In genomic region chr9:95788011-95788410, GRCh38 we compare ENCODE assay signal across 16 cellular contexts.
"Had no signal": no experiment of that assay in that cellular context is flagged by ENCODE, and none has a peak within 500 bp of the region (broad histone marks: within the 10 kb centered on the region; RNA-seq: fewer than 3 reads in every experiment).

No MANE protein-coding gene starts in this region.

- H3K4me1 Mint-ChIP-seq: stimulated activated memory B cell treated with anti-CD40 and anti-IgM and Interleukin-4, amounts not matched to agents 10 μg/mL and 1 μg/mL and 100 μg/mL, for 72 hours had no signal

- ATAC-seq: gastrocnemius medialis; left colon; mucosa of descending colon; naive thymus-derived CD8-positive, alpha-beta T cell; pancreas; right cardiac atrium; stimulated activated memory B cell treated with anti-CD40 and anti-IgM and Interleukin-4, amounts not matched to agents 10 μg/mL and 1 μg/mL and 100 μg/mL, for 72 hours had no signal

- H3K4me3 Mint-ChIP-seq: naive thymus-derived CD8-positive, alpha-beta T cell; neural crest cell; stimulated activated memory B cell treated with anti-CD40 and anti-IgM and Interleukin-4, amounts not matched to agents 10 μg/mL and 1 μg/mL and 100 μg/mL, for 72 hours; stimulated activated naive CD8-positive, alpha-beta T cell treated with anti-CD3 and anti-CD28 coated beads, Interleukin-15, Interleukin-2, amounts not matched to agents 100 ng/mL and 50 ng/mL, for 24 hours had no signal

- H3K27ac Mint-ChIP-seq: progenitor cell of endocrine pancreas; stimulated activated memory B cell treated with anti-CD40 and anti-IgM and Interleukin-4, amounts not matched to agents 10 μg/mL and 1 μg/mL and 100 μg/mL, for 72 hours; stimulated activated naive CD8-positive, alpha-beta T cell treated with anti-CD3 and anti-CD28 coated beads, Interleukin-15, Interleukin-2, amounts not matched to agents 100 ng/mL and 50 ng/mL, for 24 hours had no signal

- H3K9me3 Mint-ChIP-seq: naive thymus-derived CD8-positive, alpha-beta T cell; neural crest cell; stimulated activated memory B cell treated with anti-CD40 and anti-IgM and Interleukin-4, amounts not matched to agents 10 μg/mL and 1 μg/mL and 100 μg/mL, for 72 hours had no signal

- H3K36me3 Mint-ChIP-seq: naive thymus-derived CD8-positive, alpha-beta T cell; stimulated activated memory B cell treated with anti-CD40 and anti-IgM and Interleukin-4, amounts not matched to agents 10 μg/mL and 1 μg/mL and 100 μg/mL, for 72 hours had no signal

- DNase-seq: effector memory CD4-positive, alpha-beta T cell; gastrocnemius medialis; left colon; mucosa of descending colon; naive thymus-derived CD8-positive, alpha-beta T cell; pancreas; right cardiac atrium; stimulated activated CD4-positive, alpha-beta T cell treated with anti-CD3 and anti-CD28 coated beads, Interleukin-1b, Interleukin-23, amount 100 ng/mL, for 48 hours; stimulated activated CD4-positive, alpha-beta T cell treated with anti-CD3 and anti-CD28 coated beads, Interleukin-4, amount 100 ng/mL, for 24 hours; tibial artery; upper lobe of left lung; uterus had no signal
